In genomic region chr5:73654171-73654811, GRCh38 we compare ENCODE assay signal across 12 cellular contexts. TPM values are rescaled to one million over a fixed set of nuclear protein-coding genes. Genes with fewer than 3 reads are reported as not detected.
DNase-seq lines count a peak whose midpoint lies in the region; ATAC-seq, FAIRE-seq and TF ChIP-seq lines count a peak whose summit lies in the region.
"Had no signal": no experiment of that assay in that cellular context is flagged by ENCODE, and none has a peak within 500 bp of the region (broad histone marks: within the 10 kb centered on the region; RNA-seq: fewer than 3 reads in every experiment).

No MANE protein-coding gene starts in this region.

- H3K79me1 ChIP-seq in neuronal stem cell (ENCODE audit: low read depth, low read length): no peaks in the 10 kb centered on the region

- H2AFZ ChIP-seq in astrocyte (ENCODE audit: low read depth, low read length) (no peak overlapping the region), neuronal stem cell (ENCODE audit: low read length) (peak overlapping the region; percentile 57)

- no peak overlapping the region for H3K27ac Mint-ChIP-seq in astrocyte (ENCODE audit: unreplicated experiment)

- no peak for TF ChIP-seq POLR2A in prostate gland (IDR thresholded peaks at IDR 0.05)

- DNase-seq in astrocyte (ENCODE audit: low read depth): peak; percentile 30
- DNase-seq in neuronal stem cell (ENCODE audit: low spot score): no peak
- no peak for DNase-seq in NAMALWA (ENCODE audit: low spot score)
- no peak for DNase-seq in prostate gland (ENCODE audit: low spot score)
- no peak for DNase-seq in GF-D8 (lab: John Stamatoyannopoulos, UW)
- DNase-seq: DND-41, glutamatergic neuron had no signal

- no peak overlapping the region for H3K23ac ChIP-seq in neuronal stem cell (ENCODE audit: low read depth, low read length, poor library complexity)

- H2BK120ac ChIP-seq in neuronal stem cell (ENCODE audit: low read depth, low read length): no peak overlapping the region

- no peak overlapping the region for H3K4me3 Mint-ChIP-seq in astrocyte (ENCODE audit: unreplicated experiment)

- peak; percentile 67 for ATAC-seq in GM18502 (IDR thresholded peaks at IDR 0.05; ENCODE audit: poor library complexity, unreplicated experiment)
- ATAC-seq in HG02973 (IDR thresholded peaks at IDR 0.05; ENCODE audit: unreplicated experiment): peak; percentile 68
- ATAC-seq in GM19395 (IDR thresholded peaks at IDR 0.05; ENCODE audit: unreplicated experiment): no peak
- ATAC-seq: activated naive CD4-positive, alpha-beta T cell treated with anti-CD3 and anti-CD28 coated beads, Interleukin-2, amount 50 U/mL, for 72 hours had no signal

- H4K91ac ChIP-seq in neuronal stem cell (ENCODE audit: low read depth, low read length, poor library complexity): no peak overlapping the region

- H3K4ac ChIP-seq in neuronal stem cell (ENCODE audit: low read length): no peak overlapping the region

- H3K9me3 ChIP-seq in astrocyte (ENCODE audit: insufficient read depth, low read depth, low read length) (no peaks in the 10 kb centered on the region), neuronal stem cell (replicated peaks in 1 of 2; ENCODE audit: control insufficient read depth in 2 of 2, insufficient read depth in 1 of 2, low read depth in 1 of 2, low read length in 2 of 2) (no peaks in the 10 kb centered on the region), prostate gland (no peaks in the 10 kb centered on the region)

- FAIRE-seq in astrocyte (lab: Jason Lieb, UNC): no peak

- H2BK5ac ChIP-seq in neuronal stem cell (ENCODE audit: low read length): no peak overlapping the region

- no peaks in the 10 kb centered on the region for H3K36me3 ChIP-seq in astrocyte (ENCODE audit: insufficient read depth, low read length)
- no peaks in the 10 kb centered on the region for H3K36me3 ChIP-seq in neuronal stem cell (replicated peaks in 1 of 2; ENCODE audit: control insufficient read depth in 2 of 2, insufficient read depth in 2 of 2, low read length in 2 of 2)
- no peaks in the 10 kb centered on the region for H3K36me3 ChIP-seq in prostate gland

- H3K79me2 ChIP-seq in astrocyte (ENCODE audit: insufficient read depth, low read length): peaks cover 16% of the 10 kb centered on the region

- no peak overlapping the region for H2AK5ac ChIP-seq in neuronal stem cell (ENCODE audit: low read depth, low read length)

- H3K4me1 ChIP-seq in astrocyte (ENCODE audit: insufficient read depth, low read length) (peaks cover 5% of the 10 kb centered on the region), neuronal stem cell (ENCODE audit: control insufficient read depth in 2 of 2, insufficient read depth in 1 of 2, low read depth in 1 of 2, low read length in 2 of 2) (no peaks in the 10 kb centered on the region), prostate gland (replicated peaks) (no peaks in the 10 kb centered on the region)

- H3K4me2 ChIP-seq in astrocyte (ENCODE audit: low read length) (peak overlapping the region; percentile 19), neuronal stem cell (ENCODE audit: insufficient read depth, low read length, poor library complexity, severe bottlenecking) (no peak overlapping the region)

- no peaks in the 10 kb centered on the region for H3K27me3 ChIP-seq in astrocyte (ENCODE audit: insufficient read depth, low read length)
- H3K27me3 ChIP-seq in neuronal stem cell (ENCODE audit: control insufficient read depth in 3 of 3, insufficient read depth in 3 of 3, low read depth in 1 of 3, low read length in 3 of 3): no peaks in the 10 kb centered on the region
- H3K27me3 ChIP-seq in prostate gland (replicated peaks; ENCODE audit: insufficient read depth): no peaks in the 10 kb centered on the region

- H3K9me3 Mint-ChIP-seq in astrocyte (ENCODE audit: unreplicated experiment): no peaks in the 10 kb centered on the region
- H3K9me3 Mint-ChIP-seq: activated naive CD4-positive, alpha-beta T cell treated with anti-CD3 and anti-CD28 coated beads, Interleukin-2, amount 50 U/mL, for 72 hours had no signal

- no peak overlapping the region for H3K27ac ChIP-seq in astrocyte (ENCODE audit: low read depth, low read length)
- no peak overlapping the region for H3K27ac ChIP-seq in neuronal stem cell (replicated peaks; ENCODE audit: low read length)
- H3K27ac ChIP-seq in prostate gland: no peak overlapping the region

- no peaks in the 10 kb centered on the region for H3K4me1 Mint-ChIP-seq in astrocyte (ENCODE audit: low read depth, unreplicated experiment)

- no peak overlapping the region for H3K9ac ChIP-seq in astrocyte (ENCODE audit: low read length)
- no peak overlapping the region for H3K9ac ChIP-seq in neuronal stem cell (ENCODE audit: low read depth, low read length, poor library complexity)

- no CpG with 5 or more reads among the region's 3 CpGs for WGBS in neuronal stem cell (ENCODE audit: extremely low coverage in 2 of 2, insufficient read length in 2 of 2, insufficient replicate concordance in 1 of 2), 2 donors
- WGBS in prostate gland: 55% methylated on average over 3 of the region's 3 CpGs

- H2BK12ac ChIP-seq in neuronal stem cell (ENCODE audit: low read length): no peak overlapping the region

- peaks cover 2% of the 10 kb centered on the region for H3K36me3 Mint-ChIP-seq in astrocyte (ENCODE audit: low read depth, unreplicated experiment)
- H3K36me3 Mint-ChIP-seq: activated naive CD4-positive, alpha-beta T cell treated with anti-CD3 and anti-CD28 coated beads, Interleukin-2, amount 50 U/mL, for 72 hours had no signal

- H3K18ac ChIP-seq in neuronal stem cell (ENCODE audit: low read length): no peak overlapping the region

- no peaks in the 10 kb centered on the region for H4K20me1 ChIP-seq in astrocyte (ENCODE audit: insufficient read depth, low read length)

- H2BK15ac ChIP-seq in neuronal stem cell (ENCODE audit: low read length): no peak overlapping the region

- intact Hi-C loops in prostate gland (cut with DNase I): no loop called here

- no peaks in the 10 kb centered on the region for H3K27me3 Mint-ChIP-seq in astrocyte (ENCODE audit: low read depth, unreplicated experiment)

- no peak overlapping the region for H3K4me3 ChIP-seq in astrocyte (ENCODE audit: insufficient read depth, low read depth, low read length)
- no peak overlapping the region for H3K4me3 ChIP-seq in neuronal stem cell (ENCODE audit: low read length in 2 of 2)
- H3K4me3 ChIP-seq in prostate gland: no peak overlapping the region

- TF ChIP-seq CTCF in astrocyte (IDR thresholded peaks at IDR 0.05; ENCODE audit: insufficient read depth, low read depth, low read length): no peak
- TF ChIP-seq CTCF in prostate gland (IDR thresholded peaks at IDR 0.05): no peak

- H3K14ac ChIP-seq in neuronal stem cell (ENCODE audit: low read length): no peak overlapping the region

- no peak overlapping the region for H4K8ac ChIP-seq in neuronal stem cell (ENCODE audit: low read depth, low read length)

RNA-seq across cellular contexts. Expression of gene ARHGEF28, which starts 28.3 kb away (rescaled TPM):
- total RNA-seq in astrocyte: 8.1 and 8.5 TPM in 2 replicates
- 0.26 TPM for polyA plus RNA-seq in neuronal stem cell (2013, experiment 1 of 2)
- polyA plus RNA-seq in neuronal stem cell (2013, experiment 2 of 2): 0.22 TPM
- 10 to 100 TPM; 18.9 to 28.3 TPM for total RNA-seq in prostate gland
- total RNA-seq: T-helper 1 cell treated with Interleukin-12 subunit alpha and Interleukin-12 subunit beta and Interleukin-4 antibody, amounts not matched to agents 30 ng/mL and 1 ng/mL, for 36 hours had no signal
